ENCODE assay signal across 11 cellular contexts in the genomic region with DNA sequence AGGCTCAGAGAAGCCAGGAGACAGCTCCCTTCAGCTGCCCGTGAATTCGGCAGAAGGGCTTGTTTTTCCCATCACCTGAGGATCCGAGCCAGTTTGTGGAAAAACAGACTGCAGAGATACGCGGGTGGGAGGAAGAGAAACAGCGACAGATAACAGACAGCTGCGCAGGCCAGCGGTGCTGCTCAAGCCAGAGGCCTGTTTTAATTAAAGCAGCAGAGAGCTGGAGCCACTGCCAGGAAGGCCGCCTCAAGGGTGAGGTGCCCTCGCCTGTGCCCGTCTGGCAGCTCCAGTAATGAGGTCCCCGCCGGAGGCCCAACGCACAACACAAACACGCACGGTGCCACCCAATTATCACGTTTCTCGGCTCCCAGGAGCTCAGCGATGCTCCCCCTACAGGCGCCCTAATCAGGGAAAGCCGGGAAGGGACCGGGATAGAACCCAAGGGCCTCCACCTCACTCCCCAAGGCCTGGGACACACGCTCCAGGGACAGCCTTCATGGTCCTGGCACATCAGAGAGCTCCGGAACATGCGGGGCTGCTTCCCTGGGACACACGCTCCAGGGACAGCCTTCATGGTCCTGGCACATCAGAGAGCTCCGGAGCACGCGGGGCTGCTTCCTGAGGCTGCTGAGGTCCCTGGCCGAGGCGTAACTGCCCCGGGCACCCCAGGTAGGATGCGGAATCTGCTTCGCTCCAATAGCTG.
DNase-seq lines count a peak whose midpoint lies in the region; ATAC-seq and TF ChIP-seq lines count a peak whose summit lies in the region.
"Had no signal": no experiment of that assay in that cellular context is flagged by ENCODE, and none has a peak within 500 bp of the region (broad histone marks: within the 10 kb centered on the region; RNA-seq: fewer than 3 reads in every experiment).

No MANE protein-coding gene starts in this region.

- H3K27ac ChIP-seq in HUES48 (ENCODE audit: low read depth, low read length): peak overlapping the region; percentile 89
- peak overlapping the region; percentile 36 for H3K27ac ChIP-seq in duodenal mucosa (ENCODE audit: low read depth, low read length)
- H3K27ac ChIP-seq in layer of hippocampus (ENCODE audit: low read depth, low read length): peak overlapping the region; percentile 35
- H3K27ac ChIP-seq in smooth muscle cell (ENCODE audit: low read depth): no peak overlapping the region

- no peak for ATAC-seq in HG02970 (IDR thresholded peaks at IDR 0.05; ENCODE audit: low FRiP score, unreplicated experiment)
- no peak for ATAC-seq in HG03571 (IDR thresholded peaks at IDR 0.05; ENCODE audit: unreplicated experiment)
- no peak for ATAC-seq in HG02678 (IDR thresholded peaks at IDR 0.05; ENCODE audit: unreplicated experiment)
- ATAC-seq: activated T-helper 17 cell treated with anti-CD3 and anti-CD28 coated beads, Interleukin-2, amount 50 U/mL, for 72 hours had no signal

- peak overlapping the region; percentile 24 for H3K4me2 ChIP-seq in smooth muscle cell

- peak; percentile 18 for TF ChIP-seq CTCF in smooth muscle cell (IDR thresholded peaks at IDR 0.05; ENCODE audit: borderline replicate concordance, insufficient read depth, poor library complexity, severe bottlenecking)

- 68% methylated on average over 34 of the region's 34 CpGs for WGBS in smooth muscle cell (ENCODE audit: low lambda C conversion rate)

- no peaks in the 10 kb centered on the region for H3K79me2 ChIP-seq in smooth muscle cell (ENCODE audit: low read depth)

- H2AFZ ChIP-seq in smooth muscle cell (ENCODE audit: low read depth): no peak overlapping the region

- H3K9ac ChIP-seq in HUES48 (ENCODE audit: low read depth, low read length): no peak overlapping the region
- no peak overlapping the region for H3K9ac ChIP-seq in duodenal mucosa (ENCODE audit: low read depth in 1 of 2, low read length in 2 of 2)
- no peak overlapping the region for H3K9ac ChIP-seq in smooth muscle cell (ENCODE audit: low read depth)

- no peaks in the 10 kb centered on the region for H4K20me1 ChIP-seq in smooth muscle cell (ENCODE audit: low read depth)

- H3K9me3 ChIP-seq in HUES48 (ENCODE audit: control insufficient read depth, insufficient read depth, low read length) (no peaks in the 10 kb centered on the region), duodenal mucosa (ENCODE audit: control insufficient read depth in 1 of 2, low read length in 2 of 2) (no peaks in the 10 kb centered on the region), smooth muscle cell (replicated peaks; ENCODE audit: low read depth) (no peaks in the 10 kb centered on the region)

- H3K36me3 ChIP-seq in HUES48 (ENCODE audit: control insufficient read depth, insufficient read depth, low read length) (peaks cover 8% of the 10 kb centered on the region), duodenal mucosa (ENCODE audit: control insufficient read depth in 1 of 2, insufficient read depth in 2 of 2, low read length in 2 of 2) (no peaks in the 10 kb centered on the region), smooth muscle cell (ENCODE audit: low read depth) (no peaks in the 10 kb centered on the region)

- H3K4me3 ChIP-seq in HUES48 (ENCODE audit: low read depth, low read length) (no peak overlapping the region), duodenal mucosa (ENCODE audit: low read depth in 1 of 2, low read length in 2 of 2) (no peak overlapping the region), smooth muscle cell (no peak overlapping the region)

- DNase-seq in smooth muscle cell (lab: John Stamatoyannopoulos, UW; ENCODE audit: unreplicated experiment): no peak
- no peak for DNase-seq in HUDEP-2 (lab: John Stamatoyannopoulos, UW; ENCODE audit: unreplicated experiment in 76 of 76)
- DNase-seq: NCI-H748 treated with DMSO at 0.1 percent for 48 hours, T-helper 9 cell had no signal

- peaks cover 14% of the 10 kb centered on the region for H3F3A ChIP-seq in smooth muscle cell (ENCODE audit: low read depth)

- H3K4me1 ChIP-seq in HUES48 (ENCODE audit: control insufficient read depth, insufficient read depth, low read length) (peaks cover 16% of the 10 kb centered on the region), duodenal mucosa (ENCODE audit: control insufficient read depth in 1 of 2, insufficient read depth in 2 of 2, low read length in 2 of 2) (peaks cover 0 to 6% of the 10 kb centered on the region in 2 donors), smooth muscle cell (ENCODE audit: low read depth) (no peaks in the 10 kb centered on the region)

- H3K27me3 ChIP-seq in HUES48 (ENCODE audit: control insufficient read depth, insufficient read depth, low read length) (no peaks in the 10 kb centered on the region), duodenal mucosa (ENCODE audit: control insufficient read depth in 1 of 2, insufficient read depth in 2 of 2, low read length in 2 of 2) (no peaks in the 10 kb centered on the region), layer of hippocampus (ENCODE audit: control insufficient read depth, insufficient read depth, low read length) (no peaks in the 10 kb centered on the region), smooth muscle cell (ENCODE audit: low read depth) (no peaks in the 10 kb centered on the region)
